ENCODE assay signal across 12 cellular contexts in the genomic region with DNA sequence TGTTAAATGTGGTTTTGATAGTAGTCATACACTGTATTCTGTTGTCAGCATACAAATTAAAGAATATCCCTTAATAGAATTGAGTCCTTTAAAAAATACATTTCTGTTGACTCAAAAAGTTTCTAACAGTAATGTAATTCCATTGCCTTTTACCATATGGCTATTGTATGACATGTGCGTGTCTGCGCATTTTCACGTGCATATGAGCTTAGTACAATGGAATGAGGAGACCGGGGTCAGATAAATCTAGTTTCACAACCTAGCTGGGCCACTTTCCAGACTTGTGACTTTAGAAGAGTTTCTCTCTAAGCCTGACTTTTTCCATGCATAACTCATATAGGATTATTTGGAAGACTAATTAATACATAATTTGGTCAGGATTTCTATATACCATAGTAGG. TPM values are rescaled to one million over a fixed set of nuclear protein-coding genes. Genes with fewer than 3 reads are reported as not detected.
A peak's percentile ranks its signal among the peaks of the same experiment; 100 is the strongest.
DNase-seq lines count a peak whose midpoint lies in the region; ATAC-seq, FAIRE-seq and TF ChIP-seq lines count a peak whose summit lies in the region.
"Had no signal": no experiment of that assay in that cellular context is flagged by ENCODE, and none has a peak within 500 bp of the region (broad histone marks: within the 10 kb centered on the region; RNA-seq: fewer than 3 reads in every experiment).

No MANE protein-coding gene starts in this region.

- POLR2A ChIA-PET in HepG2 (lab: Yijun Ruan, JAX) = no interaction called here

- no TSS peak for BruUV-seq in HepG2 (replicated peaks; lab: Mats Ljungman, UMichigan)

- no peaks in the 10 kb centered on the region for H3K27me3 Mint-ChIP-seq in mesothelial cell of epicardium (ENCODE audit: low read depth)
- H3K27me3 Mint-ChIP-seq: B cell had no signal

- H3K9me3 ChIP-seq in liver (ENCODE audit: control insufficient read depth in 4 of 4, low read length in 3 of 4) (no peaks in the 10 kb centered on the region), HepG2 (ENCODE audit: low read length) (no peaks in the 10 kb centered on the region), colonic mucosa (no peaks in the 10 kb centered on the region)

- peaks cover 21% of the 10 kb centered on the region for H3K79me2 ChIP-seq in HepG2 (ENCODE audit: insufficient read depth, low read length)

- H3K27ac Mint-ChIP-seq in mesothelial cell of epicardium = peak overlapping the region; percentile 84
- H3K27ac Mint-ChIP-seq: B cell, H9 had no signal

- CTCF ChIA-PET in HepG2 (lab: Yijun Ruan, JAX; ENCODE audit: low intra/inter-chr PET ratio, low total read pairs) = no interaction called here

- H3K9me3 Mint-ChIP-seq in mesothelial cell of epicardium = no peaks in the 10 kb centered on the region
- H3K9me3 Mint-ChIP-seq: H9 had no signal

- H3K36me3 Mint-ChIP-seq in mesothelial cell of epicardium = peaks cover 31% of the 10 kb centered on the region

- in situ Hi-C loops in HepG2 (cut with HindIII; ENCODE audit: extremely low pct_ligation_motif_present, low pct_unique_long_range_greater_than_20kb) = no loop called here

- intact Hi-C loops in HepG2 (cut with micrococcal nuclease; ENCODE audit: unreplicated experiment) (no loop called here), colonic mucosa (cut with DNase I) (no loop called here)

- no peak overlapping the region for H3K4me3 Mint-ChIP-seq in mesothelial cell of epicardium
- H3K4me3 Mint-ChIP-seq: B cell, H9 had no signal

- no peak overlapping the region for H3K4me3 ChIP-seq in liver (ENCODE audit: low read depth in 1 of 3, low read length in 3 of 3)
- H3K4me3 ChIP-seq in HepG2 (replicated peaks in 1 of 3; ENCODE audit: insufficient read depth in 1 of 3, low read depth in 2 of 3, low read length in 3 of 3) = no peak overlapping the region
- no peak overlapping the region for H3K4me3 ChIP-seq in colonic mucosa

- H3K27me3 ChIP-seq in liver (ENCODE audit: control insufficient read depth in 4 of 4, insufficient read depth in 4 of 4, low read length in 3 of 4) = no peaks in the 10 kb centered on the region
- no peaks in the 10 kb centered on the region; a peak in 1 of 5 replicates for H3K27me3 ChIP-seq in HepG2 (ENCODE audit: control insufficient read depth in 1 of 2, insufficient read depth in 2 of 2, low read length in 2 of 2)
- no peaks in the 10 kb centered on the region for H3K27me3 ChIP-seq in colonic mucosa

- no peak for TF ChIP-seq EP300 in HepG2 (IDR thresholded peaks at IDR 0.05; ENCODE audit: low read depth in 2 of 2, low read length in 2 of 2)
- no peak for TF ChIP-seq EP300 in HepG2 (CRISPR knock-in tag; IDR thresholded peaks at IDR 0.05; ENCODE audit: borderline replicate concordance)

- TF ChIP-seq RAD21 in liver (IDR thresholded peaks at IDR 0.05) (no peak), HepG2 (CRISPR knock-in tag; IDR thresholded peaks at IDR 0.05) (no peak)

- no peak overlapping the region for H3K9ac ChIP-seq in liver (ENCODE audit: low read depth in 1 of 2, low read length in 2 of 2)
- H3K9ac ChIP-seq in HepG2 (ENCODE audit: insufficient read depth, low read depth, low read length) = no peak overlapping the region
- H3K9ac ChIP-seq in colonic mucosa (ENCODE audit: low read depth in 2 of 2, low read length in 2 of 2) = no peak overlapping the region

- H3K36me3 ChIP-seq in liver (ENCODE audit: control insufficient read depth in 4 of 4, insufficient read depth in 3 of 4, low read depth in 1 of 4, low read length in 3 of 4) (peaks cover 0 to 13% (median 3%) of the 10 kb centered on the region in 4 donors), HepG2 (replicated peaks in 1 of 2; ENCODE audit: control insufficient read depth in 1 of 2, insufficient read depth in 2 of 2, low read length in 2 of 2) (peaks cover 11 to 33% of the 10 kb centered on the region in 2 experiments), colonic mucosa (no peaks in the 10 kb centered on the region)

- H3K4me2 ChIP-seq in HepG2 (ENCODE audit: low read depth, low read length) = no peak overlapping the region

- DNase-seq in HepG2 (ENCODE audit: low spot score) (no peak), colonic mucosa (peak; percentile 23), mesothelial cell of epicardium (ENCODE audit: low spot score in 2 of 2, unreplicated experiment in 2 of 2) (no peak), activated gamma-delta T cell (lab: John Stamatoyannopoulos, UW) (no peak), urothelium cell line (ENCODE audit: low spot score) (no peak)
- no peak for DNase-seq in stimulated activated naive CD4-positive, alpha-beta T cell (lab: John Stamatoyannopoulos, UW)
- DNase-seq: H9, kidney glomerular epithelial cell, NCI-H2107 had no signal

- ATAC-seq in HepG2 (no peak), HG02610 (IDR thresholded peaks at IDR 0.05; ENCODE audit: unreplicated experiment) (no peak)

- H4K20me1 ChIP-seq in HepG2 (ENCODE audit: insufficient read depth, low read length) = no peaks in the 10 kb centered on the region

- FAIRE-seq in HepG2 (lab: Jason Lieb, UNC) = no peak
- FAIRE-seq in urothelium cell line (lab: Jason Lieb, UNC) = no peak

- H3K4me1 ChIP-seq in liver (ENCODE audit: control insufficient read depth in 4 of 4, insufficient read depth in 4 of 4, low read length in 3 of 4) = peaks cover 12 to 30% (median 21%) of the 10 kb centered on the region in 4 donors
- H3K4me1 ChIP-seq in HepG2 (ENCODE audit: insufficient read depth, low read length) = peaks cover 55% of the 10 kb centered on the region
- peaks cover 22% of the 10 kb centered on the region for H3K4me1 ChIP-seq in colonic mucosa

- H3K4me1 Mint-ChIP-seq in mesothelial cell of epicardium = peaks cover 48% of the 10 kb centered on the region

- no peak for TF ChIP-seq POLR2A in HepG2 (IDR thresholded peaks at IDR 0.05; ENCODE audit: insufficient read depth in 1 of 2, low read depth in 2 of 2, low read length in 2 of 2)

- H3K27ac ChIP-seq in liver (ENCODE audit: low read depth in 1 of 2, low read length in 2 of 2) (peak overlapping the region in 1 of 2 donors; percentile 63), HepG2 (ENCODE audit: extremely low read length, insufficient read depth, low read length) (no peak overlapping the region), colonic mucosa (peak overlapping the region; percentile 9)

- WGBS in liver = 42% methylated on average over 4 of the region's 4 CpGs
- WGBS in HepG2 (ENCODE audit: low lambda C conversion rate) = 96% methylated on average over 4 of the region's 4 CpGs

- H2AFZ ChIP-seq in HepG2 (ENCODE audit: low read length) = no peak overlapping the region

- no peak for TF ChIP-seq CTCF in liver (IDR thresholded peaks at IDR 0.05; ENCODE audit: low read depth, low read length, missing input control)
- no peak for TF ChIP-seq CTCF in HepG2 (CRISPR knock-in tag; IDR thresholded peaks at IDR 0.05)
- TF ChIP-seq CTCF in colonic mucosa (IDR thresholded peaks at IDR 0.05) = no peak
- no peak for TF ChIP-seq CTCF in mesothelial cell of epicardium (IDR thresholded peaks at IDR 0.05; ENCODE audit: unreplicated experiment)

TF ChIP-seq in liver, 16 proteins besides CTCF, POLR2A, EP300 and RAD21 (continues in another document):
- TF ChIP-seq HNF4A (conservative IDR thresholded peaks at IDR 0.05) = peak; percentile 73 to 80

TF ChIP-seq in HepG2, 621 proteins besides CTCF, POLR2A, EP300 and RAD21:
- TF ChIP-seq MTA1 (CRISPR knock-in tag; IDR thresholded peaks at IDR 0.05; ENCODE audit: borderline replicate concordance) = no peak

RNA-seq across cellular contexts. Expression of a gene that starts 38.7 kb away (rescaled TPM):
- 10 to 100 TPM; 19.8 to 57.3 TPM for total RNA-seq in liver
- 10 to 100 TPM in 1 of 2 donors, 1 to 10 TPM in 1; 9.5 to 19.2 TPM for polyA plus RNA-seq in liver
- 51.7 and 77.9 TPM in 2 replicates for total RNA-seq in HepG2 (2016; rRNA removed; fragmentation: Illumina TruSeq; extraction: Trizol)
- total RNA-seq in HepG2 (2016; cell fraction: cytosol; rRNA removed; fragmentation: Illumina TruSeq; extraction: Trizol; ENCODE audit: low read depth) = 8.0 and 8.8 TPM in 2 replicates
- total RNA-seq in HepG2 (2016; cell fraction: insoluble cytoplasmic fraction; rRNA removed; fragmentation: Illumina TruSeq; extraction: Trizol) = 47.2 and 73.5 TPM in 2 replicates
- total RNA-seq in HepG2 (2016; cell fraction: membrane; rRNA removed; fragmentation: Illumina TruSeq; extraction: Trizol) = 24.0 and 25.0 TPM in 2 replicates
- total RNA-seq in HepG2 (2016; cell fraction: nucleus; rRNA removed; fragmentation: Illumina TruSeq; extraction: Trizol) = 50.9 and 56.2 TPM in 2 replicates
- 20.4 and 26.8 TPM in 2 replicates for polyA plus RNA-seq in HepG2 (2011; rRNA removed)
- polyA plus RNA-seq in HepG2 (2011; cell fraction: cytosol; rRNA removed) = 14.8 and 18.8 TPM in 2 replicates
- polyA plus RNA-seq in HepG2 (2011; cell fraction: nucleus; rRNA removed) = 26.0 and 30.5 TPM in 2 replicates
- polyA plus RNA-seq in HepG2 (2012) = 30.3 and 41.4 TPM in 2 replicates
- 0.80 and 1.00 TPM in 2 replicates for polyA plus RNA-seq in HepG2 (2016; cell fraction: cytosol; fragmentation: Illumina TruSeq; extraction: Trizol; ENCODE audit: low read depth)
- polyA plus RNA-seq in HepG2 (2016; cell fraction: insoluble cytoplasmic fraction; fragmentation: Illumina TruSeq; extraction: Trizol; ENCODE audit: low read depth) = 32.5 and 33.4 TPM in 2 replicates
- 2.7 and 3.4 TPM in 2 replicates for polyA plus RNA-seq in HepG2 (2016; cell fraction: membrane; fragmentation: Illumina TruSeq; extraction: Trizol; ENCODE audit: low read depth)
- polyA plus RNA-seq in HepG2 (2016; cell fraction: nucleus; fragmentation: Illumina TruSeq; extraction: Trizol; ENCODE audit: insufficient read depth, low read depth) = 35.8 and 35.9 TPM in 2 replicates
- polyA minus RNA-seq in HepG2 (2011; rRNA and poly(A)+ RNA removed; ENCODE audit: low replicate concordance) = 48.8 and 66.3 TPM in 2 replicates
- 52.1 and 52.3 TPM in 2 replicates for polyA minus RNA-seq in HepG2 (2011; cell fraction: cytosol; rRNA and poly(A)+ RNA removed)
- polyA minus RNA-seq in HepG2 (2011; cell fraction: nucleus; rRNA and poly(A)+ RNA removed) = 130 and 149 TPM in 2 replicates
- total RNA-seq in colonic mucosa = 100 to 1,000 TPM in 1 of 2 donors, 10 to 100 TPM in 1; 95.5 to 112 TPM
- 44.4 to 46.7 TPM (median 46.3 TPM) in 3 replicates for total RNA-seq in mesothelial cell of epicardium
